In genomic region chr20:58891686-58892125, GRCh38 we compare ENCODE assay signal across 8 cellular contexts. TPM values are rescaled to one million over a fixed set of nuclear protein-coding genes. Genes with fewer than 3 reads are reported as not detected.
DNase-seq lines count a peak whose midpoint lies in the region; ATAC-seq, FAIRE-seq and TF ChIP-seq lines count a peak whose summit lies in the region.

No MANE protein-coding gene starts in this region.

- H3K79me2 ChIP-seq in mammary epithelial cell (ENCODE audit: insufficient read depth, low read length) (peaks cover 61% of the 10 kb centered on the region), HepG2 (ENCODE audit: insufficient read depth, low read length) (peaks cover 48% of the 10 kb centered on the region)

- H3K9ac ChIP-seq in mammary epithelial cell (ENCODE audit: insufficient read depth, low read length) (peak overlapping the region; percentile 74), HepG2 (ENCODE audit: insufficient read depth, low read depth, low read length) (peak overlapping the region; percentile 89)

- H3K4me3 ChIP-seq in BE2C (ENCODE audit: low read depth, low read length): peak overlapping the region; percentile 74
- peak overlapping the region; percentile 64 for H3K4me3 ChIP-seq in SJSA1
- H3K4me3 ChIP-seq in mammary epithelial cell (replicated peaks in 1 of 3; ENCODE audit: insufficient read depth in 1 of 3, low read depth in 2 of 3, low read length in 3 of 3): peak overlapping the region; percentile 73 to 89 (median 88)
- peak overlapping the region; percentile 86 to 98 (median 91) for H3K4me3 ChIP-seq in HepG2 (replicated peaks in 1 of 3; ENCODE audit: insufficient read depth in 1 of 3, low read depth in 2 of 3, low read length in 3 of 3)

- TF ChIP-seq EP300 in HepG2 (IDR thresholded peaks at IDR 0.05; ENCODE audit: low read depth in 2 of 2, low read length in 2 of 2) (no peak), HepG2 (CRISPR knock-in tag; IDR thresholded peaks at IDR 0.05; ENCODE audit: borderline replicate concordance) (no peak)

- no peak for TF ChIP-seq RAD21 in HepG2 (CRISPR knock-in tag; IDR thresholded peaks at IDR 0.05)

- in situ Hi-C loops in mammary epithelial cell (cut with MboI; ENCODE audit: low sequenced_read_pairs in 2 of 2) (no loop called here), HepG2 (cut with HindIII; ENCODE audit: extremely low pct_ligation_motif_present, low pct_unique_long_range_greater_than_20kb) (loop anchor here (5.0 kb wide), 1 partner anchor 91 kb away; the partner anchor contains the start of gene NELFCD), GM13977 (cut with MboI; ENCODE audit: low pct_unique_long_range_greater_than_20kb, low sequenced_read_pairs, unreplicated experiment) (loop anchor here (10.0 kb wide), 1 partner anchor 93 kb away; the partner anchor contains the start of gene NELFCD)

- H2AFZ ChIP-seq in mammary epithelial cell (ENCODE audit: low read depth, low read length) (peak overlapping the region; percentile 89), HepG2 (ENCODE audit: low read length) (no peak overlapping the region)

- no peaks in the 10 kb centered on the region for H3K9me3 ChIP-seq in BE2C
- no peaks in the 10 kb centered on the region for H3K9me3 ChIP-seq in SJSA1 (replicated peaks)
- no peaks in the 10 kb centered on the region for H3K9me3 ChIP-seq in mammary epithelial cell (replicated peaks; ENCODE audit: insufficient read depth, low read length)
- no peaks in the 10 kb centered on the region for H3K9me3 ChIP-seq in HepG2 (ENCODE audit: low read length)

- intact Hi-C loops in mammary epithelial cell (cut with micrococcal nuclease) (loop anchor here (2.0 to 5.0 kb wide), 3 partner anchors 89 to 579 kb away; partner anchors contain the start of genes NELFCD and STX16), HepG2 (cut with micrococcal nuclease; ENCODE audit: unreplicated experiment) (loop anchor here (2.0 to 10.0 kb wide), 3 partner anchors 91 to 237 kb away; partner anchors contain the start of genes ATP5F1E, NELFCD and STX16)

- peak overlapping the region; percentile 83 for H3K4me2 ChIP-seq in mammary epithelial cell (ENCODE audit: insufficient read depth, low read depth, low read length)
- peak overlapping the region; percentile 53; the same call in 1 of the 2 replicates for H3K4me2 ChIP-seq in HepG2 (ENCODE audit: low read depth, low read length)

- WGBS in mammary epithelial cell (ENCODE audit: low coverage, missing lambda C conversion rate): no CpG with 5 or more reads among the region's 63 CpGs
- WGBS in HepG2 (ENCODE audit: low lambda C conversion rate): under 1% methylated on average over 19 of the region's 63 CpGs

- H3K4me1 ChIP-seq in BE2C (peaks cover 14% of the 10 kb centered on the region), SJSA1 (replicated peaks) (peaks cover 44% of the 10 kb centered on the region), mammary epithelial cell (ENCODE audit: insufficient read depth, low read length) (peaks cover 29% of the 10 kb centered on the region), HepG2 (ENCODE audit: insufficient read depth, low read length) (peaks cover 53% of the 10 kb centered on the region)

- H3K27ac ChIP-seq in SJSA1: peak overlapping the region; percentile 96
- H3K27ac ChIP-seq in mammary epithelial cell (ENCODE audit: insufficient read depth, low read depth, low read length): peak overlapping the region; percentile 62
- peak overlapping the region; percentile 95 for H3K27ac ChIP-seq in HepG2 (ENCODE audit: extremely low read length, insufficient read depth, low read length)

- no peak for TF ChIP-seq POLR2A in HepG2 (IDR thresholded peaks at IDR 0.05; ENCODE audit: insufficient read depth in 1 of 2, low read depth in 2 of 2, low read length in 2 of 2)

- BruUV-seq in mammary epithelial cell (replicated peaks; lab: Mats Ljungman, UMichigan) (no TSS peak), HepG2 (replicated peaks; lab: Mats Ljungman, UMichigan) (no TSS peak)

- TF ChIP-seq CTCF in BE2C (IDR thresholded peaks at IDR 0.05; ENCODE audit: low read depth, low read length): no peak
- no peak for TF ChIP-seq CTCF in mammary epithelial cell (conservative IDR thresholded peaks at IDR 0.05 in 1 of 2, IDR thresholded peaks at IDR 0.05 in 1 of 2; ENCODE audit: extremely low read depth in 1 of 2, insufficient read depth in 1 of 2, low read depth in 1 of 2, low read length in 2 of 2)
- no peak for TF ChIP-seq CTCF in HepG2 (CRISPR knock-in tag; IDR thresholded peaks at IDR 0.05)
- TF ChIP-seq CTCF in D721Med (IDR thresholded peaks at IDR 0.05; ENCODE audit: insufficient read depth, missing control alignments): no peak
- TF ChIP-seq CTCF in GM13977 (IDR thresholded peaks at IDR 0.05; ENCODE audit: extremely low read depth, insufficient read depth, missing control alignments): no peak

- no peak for FAIRE-seq in HepG2 (lab: Jason Lieb, UNC)
- FAIRE-seq in D721Med (lab: Jason Lieb, UNC): no peak

- DNase-seq in BE2C (peak; percentile 50), SJSA1 (ENCODE audit: low read depth in 1 of 2, low spot score in 2 of 2) (no peak), mammary epithelial cell (peak; percentile 24), HepG2 (ENCODE audit: low spot score) (no peak), D721Med (ENCODE audit: insufficient read length, low spot score) (no peak), GM13977 (ENCODE audit: low spot score) (no peak)
- peak in 4 of 6 experiments; percentile 33 to 57 (median 52) for DNase-seq in stimulated activated naive CD4-positive, alpha-beta T cell (lab: John Stamatoyannopoulos, UW)

- ATAC-seq in HG02571 (IDR thresholded peaks at IDR 0.05; ENCODE audit: unreplicated experiment): peak; percentile 4
- no peak for ATAC-seq in HepG2

- CTCF ChIA-PET in mammary epithelial cell (lab: Charles Lee; ENCODE audit: low non-redundant PET) (no interaction called here), HepG2 (lab: Yijun Ruan, JAX; ENCODE audit: low intra/inter-chr PET ratio, low total read pairs) (no interaction called here)

- H3K36me3 ChIP-seq in BE2C: peaks cover 18% of the 10 kb centered on the region
- H3K36me3 ChIP-seq in SJSA1: peaks cover 31% of the 10 kb centered on the region
- no peaks in the 10 kb centered on the region for H3K36me3 ChIP-seq in mammary epithelial cell (ENCODE audit: insufficient read depth, low read length)
- peaks cover 4 to 15% of the 10 kb centered on the region in 2 experiments; a peak in 4 of 5 replicates for H3K36me3 ChIP-seq in HepG2 (replicated peaks in 1 of 2; ENCODE audit: control insufficient read depth in 1 of 2, insufficient read depth in 2 of 2, low read length in 2 of 2)

- dilution Hi-C loops in mammary epithelial cell (cut with HindIII; ENCODE audit: low sequenced_read_pairs): no loop called here

- POLR2A ChIA-PET in HepG2 (lab: Yijun Ruan, JAX): interaction anchor here (1.1 to 1.4 kb wide), 5 partner anchors 9 to 503 kb away, joined by 3 to 12 read pairs (median 3); partner anchors contain the start of genes ATP5F1E, NELFCD and VAPB

- no peaks in the 10 kb centered on the region for H3K27me3 ChIP-seq in BE2C
- H3K27me3 ChIP-seq in SJSA1 (replicated peaks): 0 out of 2 replicates have a peak, but pooled peaks cover 5% of the 10 kb centered on the region
- no peaks in the 10 kb centered on the region for H3K27me3 ChIP-seq in mammary epithelial cell (ENCODE audit: insufficient read depth, low read length)
- H3K27me3 ChIP-seq in HepG2 (ENCODE audit: control insufficient read depth in 1 of 2, insufficient read depth in 2 of 2, low read length in 2 of 2): no peaks in the 10 kb centered on the region; a peak in 1 of 5 replicates

- H4K20me1 ChIP-seq in mammary epithelial cell (ENCODE audit: insufficient read depth, low read length) (peaks cover 2% of the 10 kb centered on the region), HepG2 (ENCODE audit: insufficient read depth, low read length) (peaks cover 40% of the 10 kb centered on the region)

RNA-seq across cellular contexts. Expression of gene GNAS, which starts 39.2 kb away (rescaled TPM):
- 4,204 TPM for polyA plus RNA-seq in BE2C (2012; ENCODE audit: insufficient read depth, insufficient read length, low read depth)
- 726 and 1,015 TPM in 2 replicates for total RNA-seq in SJSA1 (2014; rRNA removed; shearing (Covaris generic))
- total RNA-seq in mammary epithelial cell (100 to 1,000 TPM; 289 to 682 TPM), HepG2 (2016; rRNA removed; fragmentation: Illumina TruSeq; extraction: Trizol) (382 and 407 TPM in 2 replicates)
- polyA plus RNA-seq in mammary epithelial cell (1,072 TPM), HepG2 (2011; rRNA removed) (1,008 and 1,029 TPM in 2 replicates)
- 1,722 TPM for polyA minus RNA-seq in mammary epithelial cell
- 604 and 617 TPM in 2 replicates for total RNA-seq in HepG2 (2016; cell fraction: cytosol; rRNA removed; fragmentation: Illumina TruSeq; extraction: Trizol; ENCODE audit: low read depth)
- total RNA-seq in HepG2 (2016; cell fraction: insoluble cytoplasmic fraction; rRNA removed; fragmentation: Illumina TruSeq; extraction: Trizol): 369 and 397 TPM in 2 replicates
- 887 and 1,010 TPM in 2 replicates for total RNA-seq in HepG2 (2016; cell fraction: membrane; rRNA removed; fragmentation: Illumina TruSeq; extraction: Trizol)
- 281 and 324 TPM in 2 replicates for total RNA-seq in HepG2 (2016; cell fraction: nucleus; rRNA removed; fragmentation: Illumina TruSeq; extraction: Trizol)
- 1,419 and 1,481 TPM in 2 replicates for polyA plus RNA-seq in HepG2 (2011; cell fraction: cytosol; rRNA removed)
- 1,285 and 1,363 TPM in 2 replicates for polyA plus RNA-seq in HepG2 (2011; cell fraction: nucleus; rRNA removed)
- 1,216 and 1,583 TPM in 2 replicates for polyA plus RNA-seq in HepG2 (2012)
- polyA plus RNA-seq in HepG2 (2016; cell fraction: cytosol; fragmentation: Illumina TruSeq; extraction: Trizol; ENCODE audit: low read depth): 2,019 and 2,103 TPM in 2 replicates
- polyA plus RNA-seq in HepG2 (2016; cell fraction: insoluble cytoplasmic fraction; fragmentation: Illumina TruSeq; extraction: Trizol; ENCODE audit: low read depth): 991 and 1,223 TPM in 2 replicates
- polyA plus RNA-seq in HepG2 (2016; cell fraction: membrane; fragmentation: Illumina TruSeq; extraction: Trizol; ENCODE audit: low read depth): 2,245 and 2,285 TPM in 2 replicates
- 1,096 and 1,140 TPM in 2 replicates for polyA plus RNA-seq in HepG2 (2016; cell fraction: nucleus; fragmentation: Illumina TruSeq; extraction: Trizol; ENCODE audit: insufficient read depth, low read depth)
- 1,501 and 1,552 TPM in 2 replicates for polyA minus RNA-seq in HepG2 (2011; rRNA and poly(A)+ RNA removed; ENCODE audit: low replicate concordance)
- polyA minus RNA-seq in HepG2 (2011; cell fraction: cytosol; rRNA and poly(A)+ RNA removed): 671 and 731 TPM in 2 replicates
- 391 and 498 TPM in 2 replicates for polyA minus RNA-seq in HepG2 (2011; cell fraction: nucleus; rRNA and poly(A)+ RNA removed)

RNA-seq across cellular contexts. Expression of gene GNAS-AS1, which starts 41.0 kb away (rescaled TPM):
- 1.5 TPM for polyA plus RNA-seq in BE2C (2012; ENCODE audit: insufficient read depth, insufficient read length, low read depth)
- total RNA-seq in SJSA1 (2014; rRNA removed; shearing (Covaris generic)): not detected in 2 replicates
- under 1 TPM; 0.33 to 0.73 TPM for total RNA-seq in mammary epithelial cell
- 0.27 TPM for polyA plus RNA-seq in mammary epithelial cell
- polyA minus RNA-seq in mammary epithelial cell: not detected
- total RNA-seq in HepG2 (2016; rRNA removed; fragmentation: Illumina TruSeq; extraction: Trizol): not detected in 2 replicates
- not detected in 2 replicates for total RNA-seq in HepG2 (2016; cell fraction: cytosol; rRNA removed; fragmentation: Illumina TruSeq; extraction: Trizol; ENCODE audit: low read depth)
- not detected in 2 replicates for total RNA-seq in HepG2 (2016; cell fraction: insoluble cytoplasmic fraction; rRNA removed; fragmentation: Illumina TruSeq; extraction: Trizol)
- not detected in 2 replicates for total RNA-seq in HepG2 (2016; cell fraction: membrane; rRNA removed; fragmentation: Illumina TruSeq; extraction: Trizol)
- not detected in 2 replicates for total RNA-seq in HepG2 (2016; cell fraction: nucleus; rRNA removed; fragmentation: Illumina TruSeq; extraction: Trizol)
- not detected in 2 replicates for polyA plus RNA-seq in HepG2 (2011; rRNA removed)
- not detected in 2 replicates for polyA plus RNA-seq in HepG2 (2011; cell fraction: cytosol; rRNA removed)
- 0.06 and 0.23 TPM in 2 replicates for polyA plus RNA-seq in HepG2 (2011; cell fraction: nucleus; rRNA removed)
- not detected in 2 replicates for polyA plus RNA-seq in HepG2 (2012)
- polyA plus RNA-seq in HepG2 (2016; cell fraction: cytosol; fragmentation: Illumina TruSeq; extraction: Trizol; ENCODE audit: low read depth): not detected in 2 replicates
- not detected in 2 replicates for polyA plus RNA-seq in HepG2 (2016; cell fraction: insoluble cytoplasmic fraction; fragmentation: Illumina TruSeq; extraction: Trizol; ENCODE audit: low read depth)
- polyA plus RNA-seq in HepG2 (2016; cell fraction: membrane; fragmentation: Illumina TruSeq; extraction: Trizol; ENCODE audit: low read depth): not detected in 2 replicates
- not detected in 2 replicates for polyA plus RNA-seq in HepG2 (2016; cell fraction: nucleus; fragmentation: Illumina TruSeq; extraction: Trizol; ENCODE audit: insufficient read depth, low read depth)
- polyA minus RNA-seq in HepG2 (2011; rRNA and poly(A)+ RNA removed; ENCODE audit: low replicate concordance): 0.49 TPM in 1 of 2 replicates, not detected in the other
- polyA minus RNA-seq in HepG2 (2011; cell fraction: cytosol; rRNA and poly(A)+ RNA removed): not detected in 2 replicates
- polyA minus RNA-seq in HepG2 (2011; cell fraction: nucleus; rRNA and poly(A)+ RNA removed): 0.26 and 0.37 TPM in 2 replicates

Comparison
In these comparisons a context has a peak if more than half of its experiments do, and no peak if none do; other contexts are left out.
1. DNase-seq: peak in BE2C (single experiment), mammary epithelial cell (single experiment) and stimulated activated naive CD4-positive, alpha-beta T cell (4 of 6); none in SJSA1 (0 of 2), HepG2 (single experiment), D721Med (single experiment) and GM13977 (single experiment).
2. in situ Hi-C loops: an anchor here in HepG2 (5.0 kb wide) and GM13977 (10.0 kb wide); none called in mammary epithelial cell.
3. Peak in every context shown above with its lines, with median percentiles within 50 percentile points of each other: H3K4me3 ChIP-seq and H3K27ac ChIP-seq.